ENCODE assay signal across 19 cellular contexts in the genomic region with DNA sequence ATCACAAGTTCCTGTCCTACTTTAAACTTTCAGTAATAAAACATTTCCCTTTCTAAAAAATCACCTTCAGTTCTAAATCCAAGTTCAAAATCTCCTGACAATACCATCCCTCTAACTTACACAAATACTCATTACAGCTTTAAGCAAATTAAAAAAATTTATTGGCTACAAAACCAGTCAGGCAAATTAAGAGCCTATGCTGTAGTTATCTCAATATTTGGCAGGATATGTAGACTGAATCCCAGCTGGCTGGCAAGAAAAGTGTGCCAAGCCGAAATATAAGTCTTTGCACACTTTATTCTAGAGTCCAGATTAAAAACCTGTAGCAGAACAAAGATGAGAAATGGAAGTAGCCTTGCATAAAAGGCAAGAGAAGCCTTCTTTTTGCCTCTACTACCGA. TPM values are rescaled to one million over a fixed set of nuclear protein-coding genes. Genes with fewer than 3 reads are reported as not detected.
DNase-seq lines count a peak whose midpoint lies in the region; ATAC-seq, FAIRE-seq and TF ChIP-seq lines count a peak whose summit lies in the region.
"Had no signal": no experiment of that assay in that cellular context is flagged by ENCODE, and none has a peak within 500 bp of the region (broad histone marks: within the 10 kb centered on the region; RNA-seq: fewer than 3 reads in every experiment).

No MANE protein-coding gene starts in this region.

- no peak for ATAC-seq in CD8-positive, alpha-beta T cell
- ATAC-seq in HG03571 (IDR thresholded peaks at IDR 0.05; ENCODE audit: unreplicated experiment), result no peak
- ATAC-seq: right lobe of liver; stimulated activated naive CD8-positive, alpha-beta T cell treated with anti-CD3 and anti-CD28 coated beads, Interleukin-15, amount 100 ng/mL, for 72 hours had no signal

- intact Hi-C loops in CD8-positive, alpha-beta T cell (cut with DNase I, micrococcal nuclease), result loop anchor here in 1 of 2 experiments (10.0 kb wide), 1 partner anchor 57 kb away; no protein-coding TSS in a partner anchor
- intact Hi-C loops in CD14-positive monocyte (cut with micrococcal nuclease), result no loop called here

- DNase-seq in CD8-positive, alpha-beta T cell, result no peak
- DNase-seq in NCI-H526 treated with DMSO at 0.1 percent for 48 hours (lab: John Stamatoyannopoulos, UW) (peak; percentile 13), cerebellar cortex (ENCODE audit: low spot score) (peak; percentile 16), activated gamma-delta T cell (lab: John Stamatoyannopoulos, UW) (no peak), CD14-positive monocyte (ENCODE audit: low spot score) (no peak), GM12891 (ENCODE audit: insufficient read length, low spot score) (no peak)
- DNase-seq: activated CD4-positive, alpha-beta T cell treated with anti-CD3 and anti-CD28 coated beads for 4 hours; activated effector memory CD4-positive, alpha-beta T cell treated with anti-CD3 and anti-CD28 coated beads, Interleukin-2, amount 50 U/mL, for 16 hours; glutamatergic neuron; mesenchymal stem cell; NCI-H1105; NCI-H2107; NCI-H510A; ovary; right lobe of liver; stimulated activated naive CD8-positive, alpha-beta T cell treated with anti-CD3 and anti-CD28 coated beads, Interleukin-15, amount 100 ng/mL, for 72 hours; transverse colon had no signal

- H3K4me1 Mint-ChIP-seq in CD8-positive, alpha-beta T cell (ENCODE audit: low read depth), result peaks cover 53% of the 10 kb centered on the region
- peaks cover 35% of the 10 kb centered on the region for H3K4me1 Mint-ChIP-seq in CD14-positive monocyte

- TF ChIP-seq POLR2A in GM12891 (IDR thresholded peaks at IDR 0.05; ENCODE audit: low read depth, low read length), result no peak

- no peaks in the 10 kb centered on the region for H3K9me3 Mint-ChIP-seq in CD8-positive, alpha-beta T cell
- no peaks in the 10 kb centered on the region for H3K9me3 Mint-ChIP-seq in CD14-positive monocyte
- H3K9me3 Mint-ChIP-seq: stimulated activated naive CD8-positive, alpha-beta T cell treated with anti-CD3 and anti-CD28 coated beads, Interleukin-15, amount 100 ng/mL, for 72 hours had no signal

- H3K27ac Mint-ChIP-seq in CD8-positive, alpha-beta T cell, result peak overlapping the region; percentile 1
- peak overlapping the region in 2 of 7 donors; percentile 75 to 85 for H3K27ac Mint-ChIP-seq in CD14-positive monocyte

- FAIRE-seq in GM12891 (lab: Jason Lieb, UNC), result no peak

- POLR2A ChIA-PET in CD8-positive, alpha-beta T cell (lab: Charles Lee), result no interaction called here

- peaks cover 88% of the 10 kb centered on the region for H3K36me3 ChIP-seq in BLaER1
- H3K36me3 ChIP-seq in CD8-positive, alpha-beta T cell (ENCODE audit: insufficient read depth, low read length), result peaks cover 4% of the 10 kb centered on the region
- H3K36me3 ChIP-seq: ovary had no signal

- H4K20me1 ChIP-seq in BLaER1, result peaks cover 100% of the 10 kb centered on the region

- no peaks in the 10 kb centered on the region; the same call in 1 of the 2 replicates for H3K9me3 ChIP-seq in BLaER1
- no peaks in the 10 kb centered on the region for H3K9me3 ChIP-seq in CD8-positive, alpha-beta T cell (ENCODE audit: low read length)
- H3K9me3 ChIP-seq: ovary, right lobe of liver, transverse colon had no signal

- H3K4me1 ChIP-seq in BLaER1, result peaks cover 69% of the 10 kb centered on the region
- peaks cover 48% of the 10 kb centered on the region for H3K4me1 ChIP-seq in CD8-positive, alpha-beta T cell (ENCODE audit: insufficient read depth, low read length)

- no peak overlapping the region for H3K4me3 ChIP-seq in BLaER1
- H3K4me3 ChIP-seq in CD8-positive, alpha-beta T cell (ENCODE audit: low read depth, low read length), result no peak overlapping the region
- H3K4me3 ChIP-seq: ovary, right lobe of liver, transverse colon had no signal

- H3K4me2 ChIP-seq in BLaER1, result peak overlapping the region; percentile 30

- no peaks in the 10 kb centered on the region for H3K27me3 ChIP-seq in BLaER1
- H3K27me3 ChIP-seq in CD8-positive, alpha-beta T cell (ENCODE audit: insufficient read depth, low read length), result no peaks in the 10 kb centered on the region
- H3K27me3 ChIP-seq: ovary, right lobe of liver, transverse colon had no signal

- no peak overlapping the region for H3K27ac ChIP-seq in BLaER1
- no peak overlapping the region for H3K27ac ChIP-seq in CD8-positive, alpha-beta T cell (ENCODE audit: low read depth, low read length)
- H3K27ac ChIP-seq: ovary, right lobe of liver, transverse colon had no signal

- no peaks in the 10 kb centered on the region for H3K27me3 Mint-ChIP-seq in CD8-positive, alpha-beta T cell (ENCODE audit: low read depth)
- H3K27me3 Mint-ChIP-seq in CD14-positive monocyte (ENCODE audit: low read depth in 3 of 3), result peaks cover 0 to 5% (median 2%) of the 10 kb centered on the region in 3 donors
- H3K27me3 Mint-ChIP-seq: stimulated activated naive CD8-positive, alpha-beta T cell treated with anti-CD3 and anti-CD28 coated beads, Interleukin-15, amount 100 ng/mL, for 72 hours had no signal

- no peak for TF ChIP-seq CTCF in CD8-positive, alpha-beta T cell (IDR thresholded peaks at IDR 0.05)
- no peak for TF ChIP-seq CTCF in CD14-positive monocyte (IDR thresholded peaks at IDR 0.05)

- H3K9ac ChIP-seq in BLaER1, result no peak overlapping the region

- H3K36me3 Mint-ChIP-seq in CD8-positive, alpha-beta T cell, result peaks cover 50% of the 10 kb centered on the region
- H3K36me3 Mint-ChIP-seq in CD14-positive monocyte, result peaks cover 41 to 56% of the 10 kb centered on the region in 2 donors

- CTCF ChIA-PET in CD8-positive, alpha-beta T cell (lab: Charles Lee), result interaction anchor here (0.7 to 1.2 kb wide), 2 partner anchors 9 to 112 kb away, joined by 3 read pairs; partner anchors contain the start of gene WAPL

- H3K4me3 Mint-ChIP-seq in CD8-positive, alpha-beta T cell, result no peak overlapping the region
- H3K4me3 Mint-ChIP-seq in CD14-positive monocyte, result no peak overlapping the region
- H3K4me3 Mint-ChIP-seq: stimulated activated naive CD8-positive, alpha-beta T cell treated with anti-CD3 and anti-CD28 coated beads, Interleukin-15, amount 100 ng/mL, for 72 hours had no signal

TF ChIP-seq in GM12891, 5 proteins besides CTCF, POLR2A, EP300 and RAD21:
- TF ChIP-seq TAF1 (IDR thresholded peaks at IDR 0.05; ENCODE audit: low read depth, low read length) (no peak), SPI1 (IDR thresholded peaks at IDR 0.05; ENCODE audit: low read depth, low read length) (no peak), POLR2AphosphoS5 (IDR thresholded peaks at IDR 0.05; ENCODE audit: low read depth, low read length) (no peak), POU2F2 (IDR thresholded peaks at IDR 0.05; ENCODE audit: low read depth, low read length) (no peak), PAX5 (IDR thresholded peaks at IDR 0.05; ENCODE audit: insufficient read depth, low read length, severe bottlenecking) (no peak)

RNA-seq across cellular contexts. Expression of gene WAPL, which starts 9.5 kb away (rescaled TPM):
- total RNA-seq in CD8-positive, alpha-beta T cell, result 10 to 100 TPM; 35.3 to 36.0 TPM
- polyA plus RNA-seq in CD14-positive monocyte, result 10 to 100 TPM; 18.3 to 26.5 TPM
- polyA plus RNA-seq in GM12891 (2012; ENCODE audit: low read depth, missing spikeins), result 22.8 TPM

Comparison
In these comparisons a context has a peak if more than half of its experiments do, and no peak if none do; other contexts are left out.
1. DNase-seq: peak in NCI-H526 treated with DMSO at 0.1 percent for 48 hours (single experiment) and cerebellar cortex (single experiment); none in CD8-positive, alpha-beta T cell (0 of 7), activated gamma-delta T cell (single experiment), CD14-positive monocyte (single experiment) and GM12891 (single experiment).